Comparison of ENCODE assay signal across 12 cellular contexts in the genomic region with DNA sequence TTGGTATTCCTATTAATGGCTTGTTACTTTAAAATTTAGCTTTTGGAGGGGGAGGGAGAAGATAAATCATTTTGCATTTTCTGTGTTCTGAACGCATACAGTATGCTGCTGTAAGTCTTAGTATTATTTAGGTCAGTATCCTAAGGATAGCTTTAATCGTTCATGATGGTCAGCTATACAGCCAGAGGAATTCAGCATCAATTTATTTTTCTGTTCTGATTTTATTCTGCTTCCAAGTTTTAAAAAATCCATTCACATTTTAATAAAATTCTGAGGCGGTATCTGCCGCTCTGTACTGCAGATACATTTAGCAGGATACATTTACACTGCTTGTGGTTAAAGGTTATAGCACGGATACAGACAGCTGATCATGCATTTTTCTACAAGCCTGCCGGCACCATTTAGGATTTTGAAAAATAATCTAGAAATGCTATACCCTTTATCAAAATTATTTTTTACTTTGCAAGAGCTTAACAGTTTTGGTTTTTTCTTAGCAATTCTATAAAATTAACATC. TPM values are rescaled to one million over a fixed set of nuclear protein-coding genes. Genes with fewer than 3 reads are reported as not detected.
DNase-seq lines count a peak whose midpoint lies in the region; ATAC-seq and TF ChIP-seq lines count a peak whose summit lies in the region.
"Had no signal": no experiment of that assay in that cellular context is flagged by ENCODE, and none has a peak within 500 bp of the region (broad histone marks: within the 10 kb centered on the region; RNA-seq: fewer than 3 reads in every experiment).

No MANE protein-coding gene starts in this region.

- H3K36me3 ChIP-seq in CD8-positive, alpha-beta memory T cell (ENCODE audit: insufficient read depth, low read length): no peaks in the 10 kb centered on the region
- peaks cover 39% of the 10 kb centered on the region for H3K36me3 ChIP-seq in osteoblast (ENCODE audit: insufficient read depth, low read length)
- H3K36me3 ChIP-seq: colonic mucosa, right lobe of liver had no signal

- ATAC-seq in HG03439 (IDR thresholded peaks at IDR 0.05; ENCODE audit: unreplicated experiment): no peak
- no peak for ATAC-seq in GM21423 (IDR thresholded peaks at IDR 0.05; ENCODE audit: unreplicated experiment)

- peaks cover 36% of the 10 kb centered on the region for H3K79me2 ChIP-seq in osteoblast (ENCODE audit: insufficient read depth, low read length)

- CTCF ChIA-PET in CD8-positive, alpha-beta memory T cell (lab: Charles Lee): interaction anchor here (0.7 to 2.4 kb wide), 5 partner anchors 11 to 25 kb away, joined by 4 to 7 read pairs (median 5); no protein-coding TSS in a partner anchor

- no peak overlapping the region for H3K27ac ChIP-seq in CD8-positive, alpha-beta memory T cell (ENCODE audit: low read depth, low read length)
- peak overlapping the region; percentile 63 to 96 (median 90) for H3K27ac ChIP-seq in dorsolateral prefrontal cortex
- H3K27ac ChIP-seq in osteoblast (ENCODE audit: low read depth, low read length): peak overlapping the region; percentile 9
- H3K27ac ChIP-seq: colonic mucosa, right lobe of liver had no signal

- TF ChIP-seq CTCF in dorsolateral prefrontal cortex (IDR thresholded peaks at IDR 0.05 in 54 of 56, conservative IDR thresholded peaks at IDR 0.05 in 2 of 56; ENCODE audit: low read depth in 1 of 56, partially characterized antibody in 56 of 56): peak in 1 of 56 donors; percentile 4
- no peak for TF ChIP-seq CTCF in osteoblast (IDR thresholded peaks at IDR 0.05; ENCODE audit: extremely low read depth, low read depth, low read length)

- intact Hi-C loops in dorsolateral prefrontal cortex (cut with DNase I): no loop called here

- peaks cover 0 to 2% (median 0%) of the 10 kb centered on the region in 3 donors for H3K36me3 Mint-ChIP-seq in CD8-positive, alpha-beta memory T cell

- H3K4me2 ChIP-seq in osteoblast (ENCODE audit: insufficient read depth, low read length): peak overlapping the region; percentile 24

- no peaks in the 10 kb centered on the region for H4K20me1 ChIP-seq in osteoblast (ENCODE audit: insufficient read depth, low read length)

- no peak overlapping the region for H3K4me3 ChIP-seq in CD8-positive, alpha-beta memory T cell (ENCODE audit: low read length)
- peak overlapping the region; percentile 39 to 73 (median 59) for H3K4me3 ChIP-seq in dorsolateral prefrontal cortex
- no peak overlapping the region for H3K4me3 ChIP-seq in osteoblast (ENCODE audit: insufficient read depth, low read length)
- H3K4me3 ChIP-seq: colonic mucosa, right lobe of liver had no signal

- POLR2A ChIA-PET in CD8-positive, alpha-beta memory T cell (lab: Charles Lee): no interaction called here

- H3K4me1 ChIP-seq in CD8-positive, alpha-beta memory T cell (ENCODE audit: insufficient read depth, low read length): no peaks in the 10 kb centered on the region
- H3K4me1 ChIP-seq in osteoblast (ENCODE audit: insufficient read depth, low read length): peaks cover 42% of the 10 kb centered on the region
- H3K4me1 ChIP-seq: colonic mucosa had no signal

- no peaks in the 10 kb centered on the region for H3K9me3 ChIP-seq in CD8-positive, alpha-beta memory T cell (ENCODE audit: low read length)
- H3K9me3 ChIP-seq in osteoblast (ENCODE audit: low read depth, low read length): no peaks in the 10 kb centered on the region
- H3K9me3 ChIP-seq: colonic mucosa, right lobe of liver had no signal

- H3K27me3 ChIP-seq in CD8-positive, alpha-beta memory T cell (ENCODE audit: insufficient read depth, low read length, poor library complexity, severe bottlenecking): no peaks in the 10 kb centered on the region
- no peaks in the 10 kb centered on the region for H3K27me3 ChIP-seq in dorsolateral prefrontal cortex
- no peaks in the 10 kb centered on the region for H3K27me3 ChIP-seq in osteoblast (ENCODE audit: insufficient read depth, low read length)
- H3K27me3 ChIP-seq: colonic mucosa, right lobe of liver had no signal

- H3K4me1 Mint-ChIP-seq in CD8-positive, alpha-beta memory T cell: peaks cover 13 to 25% (median 21%) of the 10 kb centered on the region in 3 donors

- no peaks in the 10 kb centered on the region for H3K27me3 Mint-ChIP-seq in CD8-positive, alpha-beta memory T cell

- H3K9me3 Mint-ChIP-seq in CD8-positive, alpha-beta memory T cell: no peaks in the 10 kb centered on the region
- H3K9me3 Mint-ChIP-seq: activated CD4-positive, alpha-beta T cell treated with anti-CD3 and anti-CD28 coated beads, Interleukin-2, amount 10 ng/mL, durations not matched to agents 24 days and 14 days; immature natural killer cell had no signal

- peak overlapping the region in 2 of 8 donors; percentile 20 to 51 for H3K27ac Mint-ChIP-seq in CD8-positive, alpha-beta memory T cell
- H3K27ac Mint-ChIP-seq: activated CD4-positive, alpha-beta T cell treated with anti-CD3 and anti-CD28 coated beads, Interleukin-2, amount 10 ng/mL, durations not matched to agents 24 days and 14 days; immature natural killer cell had no signal

- peak overlapping the region in 6 of 7 donors; percentile 46 to 79 (median 68) for H3K4me3 Mint-ChIP-seq in CD8-positive, alpha-beta memory T cell
- H3K4me3 Mint-ChIP-seq: activated CD4-positive, alpha-beta T cell treated with anti-CD3 and anti-CD28 coated beads, Interleukin-2, amount 10 ng/mL, durations not matched to agents 24 days and 14 days; immature natural killer cell had no signal

- no peak for DNase-seq in CD8-positive, alpha-beta memory T cell
- DNase-seq in NCI-H526 treated with DMSO at 0.1 percent for 48 hours (lab: John Stamatoyannopoulos, UW): peak; percentile 71
- no peak for DNase-seq in dorsolateral prefrontal cortex
- no peak for DNase-seq in osteoblast (ENCODE audit: insufficient read length, low spot score, missing footprints)
- DNase-seq in NCI-H524 treated with DMSO at 0.1 percent for 48 hours (lab: John Stamatoyannopoulos, UW): no peak
- no peak for DNase-seq in iPS-NIHi11 (ENCODE audit: low spot score)
- DNase-seq: colonic mucosa, immature natural killer cell, right lobe of liver had no signal

- H2AFZ ChIP-seq in osteoblast (ENCODE audit: low read length): no peak overlapping the region

RNA-seq across cellular contexts. Expression of a gene that starts 17.8 kb away (rescaled TPM):
- 10 to 100 TPM; 78.6 to 87.1 TPM for total RNA-seq in CD8-positive, alpha-beta memory T cell
- polyA plus RNA-seq in CD8-positive, alpha-beta memory T cell: 115 TPM
- total RNA-seq in dorsolateral prefrontal cortex (100 to 1,000 TPM; 101 to 187 (median 131) TPM), osteoblast (181 and 196 TPM in 2 replicates)

Comparison
In these comparisons a context has a peak if more than half of its experiments do, and no peak if none do; other contexts are left out.
1. H3K4me3 ChIP-seq: peak in dorsolateral prefrontal cortex (59 of 59); none in CD8-positive, alpha-beta memory T cell (single experiment) and osteoblast (single experiment).